8 cellular contexts compared by ENCODE assay signal in genomic region chr10:30639946-30640786, GRCh38. TPM values are rescaled to one million over a fixed set of nuclear protein-coding genes. Genes with fewer than 3 reads are reported as not detected.
DNase-seq lines count a peak whose midpoint lies in the region; ATAC-seq, FAIRE-seq and TF ChIP-seq lines count a peak whose summit lies in the region.

No MANE protein-coding gene starts in this region.

- no peak overlapping the region for H3K27ac ChIP-seq in uterus

- ATAC-seq in GM19023 (IDR thresholded peaks at IDR 0.05; ENCODE audit: unreplicated experiment): no peak

- no peaks in the 10 kb centered on the region for H3K4me1 ChIP-seq in uterus

- TF ChIP-seq POLR2A in uterus (IDR thresholded peaks at IDR 0.05): no peak

- TF ChIP-seq CTCF in GM12864 (IDR thresholded peaks at IDR 0.05; ENCODE audit: low read depth, low read length, missing control alignments) (peak; percentile 85), bronchial epithelial cell (IDR thresholded peaks at IDR 0.05; ENCODE audit: insufficient read depth, low read length, severe bottlenecking) (peak; percentile 75), uterus (IDR thresholded peaks at IDR 0.05) (peak; percentile 74 to 88 (median 78))

- DNase-seq in AML-193 (lab: John Stamatoyannopoulos, UW): peak; percentile 43 to 49
- peak; percentile 31 for DNase-seq in GM12864 (ENCODE audit: low read depth)
- DNase-seq in NCI-H69 (lab: John Stamatoyannopoulos, UW): peak; percentile 3
- DNase-seq in bronchial epithelial cell (ENCODE audit: low read depth): peak; percentile 63
- peak; percentile 61 for DNase-seq in kidney tubule cell (ENCODE audit: low spot score)
- no peak for DNase-seq in uterus
- no peak for DNase-seq in activated CD4-positive, CD25-positive, alpha-beta regulatory T cell (lab: John Stamatoyannopoulos, UW)

- H3K27me3 ChIP-seq in bronchial epithelial cell (ENCODE audit: control insufficient read depth, insufficient read depth, low read length) (peaks cover 2% of the 10 kb centered on the region), uterus (no peaks in the 10 kb centered on the region)

- no peaks in the 10 kb centered on the region for H3K36me3 ChIP-seq in bronchial epithelial cell (ENCODE audit: control insufficient read depth, insufficient read depth, low read length)
- no peaks in the 10 kb centered on the region for H3K36me3 ChIP-seq in uterus

- H3K9me3 ChIP-seq in uterus: no peaks in the 10 kb centered on the region

- H3K4me3 ChIP-seq in GM12864 (ENCODE audit: low read depth, low read length) (no peak overlapping the region), bronchial epithelial cell (ENCODE audit: low read depth, low read length) (no peak overlapping the region), uterus (no peak overlapping the region)

- intact Hi-C loops in uterus (cut with DNase I; ENCODE audit: low total_unique reads): no loop called here

- no peak for FAIRE-seq in bronchial epithelial cell (lab: Jason Lieb, UNC)

RNA-seq across cellular contexts. Expression of gene LYZL2, which starts 10.6 kb away (rescaled TPM):
- total RNA-seq in bronchial epithelial cell: not detected in 2 replicates
- total RNA-seq in uterus: not detected

Comparison
In these comparisons a context has a peak if more than half of its experiments do, and no peak if none do; other contexts are left out.
1. DNase-seq: peak in AML-193 (2 of 2), GM12864 (single experiment), NCI-H69 (single experiment), bronchial epithelial cell (single experiment) and kidney tubule cell (single experiment); none in uterus (0 of 2) and activated CD4-positive, CD25-positive, alpha-beta regulatory T cell (0 of 4).
2. Peak in every context shown above with its lines, with median percentiles within 50 percentile points of each other: CTCF ChIP-seq.